ENCODE assay signal across 8 cellular contexts in genomic region chr13:24923305-24923640, GRCh38.
DNase-seq lines count a peak whose midpoint lies in the region; ATAC-seq and TF ChIP-seq lines count a peak whose summit lies in the region.

No MANE protein-coding gene starts in this region.

- ATAC-seq in HG03521 (IDR thresholded peaks at IDR 0.05; ENCODE audit: unreplicated experiment) = peak; percentile 57

- peak overlapping the region; percentile 96 for H3K4me3 ChIP-seq in WI38 (ENCODE audit: low read depth, low read length)
- peak overlapping the region; percentile 75 to 87 for H3K4me3 ChIP-seq in foreskin fibroblast (ENCODE audit: low read depth in 1 of 2, low read length in 2 of 2)
- H3K4me3 ChIP-seq in osteoblast (ENCODE audit: insufficient read depth, low read length) = peak overlapping the region; percentile 98

- H2AFZ ChIP-seq in osteoblast (ENCODE audit: low read length) = peak overlapping the region; percentile 97

- H3K4me2 ChIP-seq in osteoblast (ENCODE audit: insufficient read depth, low read length) = peak overlapping the region; percentile 82

- H3K36me3 ChIP-seq in osteoblast (ENCODE audit: insufficient read depth, low read length) = no peaks in the 10 kb centered on the region

- no peak for TF ChIP-seq CTCF in GM20000 (IDR thresholded peaks at IDR 0.05; ENCODE audit: extremely low read depth, missing control alignments)
- no peak for TF ChIP-seq CTCF in WI38 (IDR thresholded peaks at IDR 0.05; ENCODE audit: low read depth, low read length)
- TF ChIP-seq CTCF in foreskin fibroblast (IDR thresholded peaks at IDR 0.05; ENCODE audit: low read depth, low read length) = no peak
- no peak for TF ChIP-seq CTCF in osteoblast (IDR thresholded peaks at IDR 0.05; ENCODE audit: extremely low read depth, low read depth, low read length)

- no peaks in the 10 kb centered on the region for H3K9me3 ChIP-seq in osteoblast (ENCODE audit: low read depth, low read length)

- H3K79me2 ChIP-seq in osteoblast (ENCODE audit: insufficient read depth, low read length) = peaks cover 37% of the 10 kb centered on the region

- peaks cover 8% of the 10 kb centered on the region for H3K27me3 ChIP-seq in osteoblast (ENCODE audit: insufficient read depth, low read length)

- no peaks in the 10 kb centered on the region for H4K20me1 ChIP-seq in osteoblast (ENCODE audit: insufficient read depth, low read length)

- H3K4me1 ChIP-seq in osteoblast (ENCODE audit: insufficient read depth, low read length) = peaks cover 8% of the 10 kb centered on the region

- peak overlapping the region; percentile 100 for H3K27ac ChIP-seq in osteoblast (ENCODE audit: low read depth, low read length)

- DNase-seq in DMS79 treated with DMSO at 0.1 percent for 48 hours (lab: John Stamatoyannopoulos, UW) (peak; percentile 37), DMS79 (lab: John Stamatoyannopoulos, UW) (no peak), GM20000 (ENCODE audit: low spot score) (peak; percentile 77), foreskin fibroblast (peak; percentile 45 to 66), osteoblast (ENCODE audit: insufficient read length, low spot score, missing footprints) (peak; percentile 86), GM19240 (ENCODE audit: insufficient read length, low spot score) (no peak)

Comparison
In these comparisons a context has a peak if more than half of its experiments do, and no peak if none do; other contexts are left out.
1. DNase-seq: peak in DMS79 treated with DMSO at 0.1 percent for 48 hours (single experiment), GM20000 (single experiment), foreskin fibroblast (2 of 2) and osteoblast (single experiment); none in DMS79 (single experiment) and GM19240 (single experiment).
2. Peak in every context shown above with its lines, with median percentiles within 50 percentile points of each other: H3K4me3 ChIP-seq.